ENCODE assay signal across 22 cellular contexts in the genomic region with DNA sequence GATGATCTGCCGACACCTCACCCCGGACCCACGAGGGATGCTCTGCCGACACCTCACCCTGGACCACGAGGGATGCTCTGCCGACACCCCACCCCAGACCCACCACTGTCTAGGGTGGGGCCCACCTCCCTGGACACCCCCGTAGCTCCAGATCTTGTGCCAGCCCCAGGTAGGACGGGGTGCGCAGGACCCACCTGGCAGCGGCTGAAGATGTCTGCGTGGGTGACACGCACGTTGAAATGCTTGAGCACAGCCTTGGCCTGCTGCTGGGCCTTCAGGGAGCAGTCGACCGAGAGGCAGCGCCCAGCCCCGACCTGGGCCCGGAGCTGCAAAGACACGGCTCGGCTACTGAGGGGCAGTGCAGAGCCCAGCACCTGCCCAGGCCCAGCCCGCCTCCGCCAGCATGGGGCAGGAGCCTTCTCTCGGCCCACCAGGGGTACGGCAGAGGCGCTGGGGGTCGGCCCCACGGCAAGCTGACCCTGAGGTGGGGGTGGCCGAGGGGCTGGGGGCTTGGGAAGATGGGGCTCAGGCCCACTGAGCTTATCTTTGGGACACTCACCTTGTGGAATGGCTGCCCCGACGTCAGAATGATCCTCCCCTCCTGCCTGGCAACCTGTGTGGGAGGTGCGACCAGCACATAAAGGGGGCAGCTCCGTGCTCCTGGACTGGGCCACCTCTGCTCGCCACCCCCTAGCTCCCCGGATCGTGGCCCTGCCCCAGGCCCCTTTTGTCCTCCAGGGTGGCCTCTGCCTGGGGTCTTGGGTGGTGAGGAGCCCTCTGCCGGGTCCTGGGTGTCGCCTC.
"Had no signal": no experiment of that assay in that cellular context is flagged by ENCODE, and none has a peak within 500 bp of the region (broad histone marks: within the 10 kb centered on the region; RNA-seq: fewer than 3 reads in every experiment).

No MANE protein-coding gene starts in this region.

- H3K27ac Mint-ChIP-seq: activated CD4-positive, alpha-beta T cell treated with anti-CD3 and anti-CD28 coated beads for 36 hours; activated naive CD4-positive, alpha-beta T cell treated with anti-CD3 and anti-CD28 coated beads, Interleukin-2, amount 50 U/mL, for 24 hours; activated T-helper 1 cell treated with anti-CD3 and anti-CD28 coated beads, Interleukin-12 subunit alpha, Interleukin-12 subunit beta, Interleukin-2, Interleukin-4 antibody, amounts not matched to agents 30 ng/mL and 10 ng/mL and 1 ng/mL, durations not matched to agents 14 hours and 24 hours and 36 hours; natural killer cell; T-helper 2 cell treated with Interferon-gamma antibody and Interleukin-4, amounts not matched to agents 5 μg/mL and 100 μg/mL, for 36 hours had no signal

- H3K4me3 ChIP-seq: breast epithelium, lung, transverse colon had no signal

- H3K36me3 Mint-ChIP-seq: natural killer cell had no signal

- ATAC-seq: activated CD4-positive, alpha-beta T cell treated with anti-CD3 and anti-CD28 coated beads for 36 hours; left lobe of liver; natural killer cell had no signal

- H3K9me3 ChIP-seq: breast epithelium, transverse colon had no signal

- H3K4me1 ChIP-seq: breast epithelium, transverse colon had no signal

- H3K4me3 Mint-ChIP-seq: activated CD4-positive, alpha-beta T cell treated with anti-CD3 and anti-CD28 coated beads for 36 hours; activated naive CD4-positive, alpha-beta T cell treated with anti-CD3 and anti-CD28 coated beads, Interleukin-2, amount 50 U/mL, for 24 hours; activated T-helper 1 cell treated with anti-CD3 and anti-CD28 coated beads, Interleukin-12 subunit alpha, Interleukin-12 subunit beta, Interleukin-2, Interleukin-4 antibody, amounts not matched to agents 30 ng/mL and 10 ng/mL and 1 ng/mL, durations not matched to agents 14 hours and 24 hours and 36 hours; natural killer cell; T-helper 2 cell treated with Interferon-gamma antibody and Interleukin-4, amounts not matched to agents 5 μg/mL and 100 μg/mL, for 36 hours had no signal

- DNase-seq: activated CD4-positive, alpha-beta T cell treated with anti-CD3 and anti-CD28 coated beads for 36 hours; activated CD4-positive, alpha-beta T cell treated with anti-CD3 and anti-CD28 coated beads, Interleukin-2, amount 50 U/mL, for 4 hours; activated CD4-positive, CD25-positive, alpha-beta regulatory T cell; activated CD8-positive, alpha-beta memory T cell treated with anti-CD3 and anti-CD28 coated beads, Interleukin-2, amount 50 U/mL, for 4 hours; activated gamma-delta T cell; activated T-cell treated with anti-CD3 and anti-CD28 coated beads, Interleukin-2, amount 50 U/mL, for 1 hour; central memory CD4-positive, alpha-beta T cell; foreskin fibroblast; hippocampal formation; kidney glomerular epithelial cell; mesendoderm; natural killer cell; retina; stimulated activated naive CD4-positive, alpha-beta T cell treated with Interleukin-2 at 50 U/mL for 16 hours; T-helper 1 cell; transverse colon had no signal

- H3K27me3 ChIP-seq: breast epithelium, transverse colon had no signal

- H3K27ac ChIP-seq: breast epithelium, transverse colon had no signal

- H3K36me3 ChIP-seq: breast epithelium, transverse colon had no signal
